In genomic region chr5:38023799-38024198, GRCh38 we compare ENCODE assay signal across 16 cellular contexts.
DNase-seq lines count a peak whose midpoint lies in the region; ATAC-seq and TF ChIP-seq lines count a peak whose summit lies in the region.
"Had no signal": no experiment of that assay in that cellular context is flagged by ENCODE, and none has a peak within 500 bp of the region (broad histone marks: within the 10 kb centered on the region; RNA-seq: fewer than 3 reads in every experiment).

No MANE protein-coding gene starts in this region.

- in situ Hi-C loops in GM13977 (cut with MboI; ENCODE audit: low pct_unique_long_range_greater_than_20kb, low sequenced_read_pairs, unreplicated experiment) = no loop called here

- H3K36me3 Mint-ChIP-seq in progenitor cell of endocrine pancreas (ENCODE audit: insufficient read depth) = no peaks in the 10 kb centered on the region
- H3K36me3 Mint-ChIP-seq: CD4-positive, CD25-positive, alpha-beta regulatory T cell had no signal

- no peak for DNase-seq in GM13977 (ENCODE audit: low spot score)
- peak; percentile 10 for DNase-seq in NAMALWA (ENCODE audit: low spot score)
- no peak for DNase-seq in choroid plexus epithelial cell (ENCODE audit: low read depth)
- DNase-seq in progenitor cell of endocrine pancreas (ENCODE audit: low spot score, unreplicated experiment) = no peak
- no peak for DNase-seq in CD1c-positive myeloid dendritic cell (ENCODE audit: extremely low spot score)
- DNase-seq in activated gamma-delta T cell treated with Interleukin-2 at 50 U/mL for 16 hours = no peak
- DNase-seq: activated CD4-positive, CD25-positive, alpha-beta regulatory T cell; activated T-cell treated with anti-CD3 and anti-CD28 coated beads, Interleukin-2, amount 50 U/mL, for 1 hour; CD4-positive, CD25-positive, alpha-beta regulatory T cell; dermis blood vessel endothelial cell; foreskin melanocyte; H7; NCI-H69; right cardiac atrium; stimulated activated naive CD4-positive, alpha-beta T cell treated with Interleukin-2 at 50 U/mL for 16 hours had no signal

- no peak overlapping the region for H3K27ac Mint-ChIP-seq in progenitor cell of endocrine pancreas
- H3K27ac Mint-ChIP-seq: CD4-positive, CD25-positive, alpha-beta regulatory T cell had no signal

- no peak overlapping the region for H3K4me3 ChIP-seq in choroid plexus epithelial cell (ENCODE audit: low read depth, low read length)

- H3K27me3 Mint-ChIP-seq in progenitor cell of endocrine pancreas = no peaks in the 10 kb centered on the region

- peaks cover 5% of the 10 kb centered on the region for H3K4me1 Mint-ChIP-seq in progenitor cell of endocrine pancreas (ENCODE audit: low read depth)
- H3K4me1 Mint-ChIP-seq: CD4-positive, CD25-positive, alpha-beta regulatory T cell had no signal

- no peak for ATAC-seq in HG02610 (IDR thresholded peaks at IDR 0.05; ENCODE audit: unreplicated experiment)
- ATAC-seq: right cardiac atrium had no signal

- H3K9me3 Mint-ChIP-seq in progenitor cell of endocrine pancreas (ENCODE audit: low read depth) = no peaks in the 10 kb centered on the region

- no peak overlapping the region for H3K4me3 Mint-ChIP-seq in progenitor cell of endocrine pancreas (ENCODE audit: low read depth)
- H3K4me3 Mint-ChIP-seq: CD4-positive, CD25-positive, alpha-beta regulatory T cell had no signal

- TF ChIP-seq CTCF in GM13977 (IDR thresholded peaks at IDR 0.05; ENCODE audit: extremely low read depth, insufficient read depth, missing control alignments) = peak; percentile 1
- TF ChIP-seq CTCF in choroid plexus epithelial cell (conservative IDR thresholded peaks at IDR 0.05; ENCODE audit: low read depth, low read length) = peak; percentile 28
- peak; percentile 26 for TF ChIP-seq CTCF in progenitor cell of endocrine pancreas (IDR thresholded peaks at IDR 0.05; ENCODE audit: unreplicated experiment)
